In the genomic region with DNA sequence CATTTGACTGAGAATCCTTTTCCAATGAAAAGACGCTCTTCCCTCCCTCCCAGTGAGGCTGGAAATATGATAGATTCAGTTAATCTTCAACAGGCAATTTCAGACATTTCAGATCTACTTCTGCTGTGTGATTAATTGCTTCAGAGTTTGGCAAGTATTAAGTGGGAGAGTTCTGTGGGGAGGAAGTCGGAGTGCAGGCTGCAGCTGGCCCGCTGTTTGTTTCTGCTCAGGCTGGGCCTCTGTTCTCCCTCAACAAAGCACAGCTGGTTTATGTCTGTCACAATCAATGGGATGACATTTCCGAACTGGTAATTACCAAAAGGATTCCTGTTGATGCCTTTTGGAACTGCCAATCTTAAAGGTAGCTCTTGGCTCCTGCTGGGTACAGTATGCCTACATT, we compare ENCODE assay signal across 11 cellular contexts.
DNase-seq lines count a peak whose midpoint lies in the region; ATAC-seq and TF ChIP-seq lines count a peak whose summit lies in the region.
"Had no signal": no experiment of that assay in that cellular context is flagged by ENCODE, and none has a peak within 500 bp of the region (broad histone marks: within the 10 kb centered on the region; RNA-seq: fewer than 3 reads in every experiment).

No MANE protein-coding gene starts in this region.

- POLR2A ChIA-PET in MCF 10A (lab: Yijun Ruan, JAX) = no interaction called here

- H3K9me3 Mint-ChIP-seq in MCF 10A (ENCODE audit: unreplicated experiment) (no peaks in the 10 kb centered on the region), endothelial cell (ENCODE audit: unreplicated experiment) (no peaks in the 10 kb centered on the region)

- H3K27me3 ChIP-seq in mammary epithelial cell (ENCODE audit: insufficient read depth, low read length) = no peaks in the 10 kb centered on the region
- H3K27me3 ChIP-seq in left lung = no peaks in the 10 kb centered on the region
- H3K27me3 ChIP-seq in upper lobe of right lung = no peaks in the 10 kb centered on the region
- H3K27me3 ChIP-seq: dorsolateral prefrontal cortex had no signal

- CTCF ChIA-PET in mammary epithelial cell (lab: Charles Lee; ENCODE audit: low non-redundant PET) = interaction anchor here (0.6 to 1.1 kb wide), 2 partner anchors 20 to 21 kb away, joined by 3 to 9 read pairs; no protein-coding TSS in a partner anchor
- CTCF ChIA-PET in MCF 10A (lab: Yijun Ruan, JAX) = interaction anchor here (0.6 to 2.0 kb wide), 7 partner anchors 9 to 1358 kb away, joined by 3 to 7 read pairs (median 3); no protein-coding TSS in a partner anchor

- 22% methylated on average over 4 of the region's 4 CpGs for WGBS in mammary epithelial cell (ENCODE audit: low coverage, missing lambda C conversion rate)

- no peaks in the 10 kb centered on the region for H4K20me1 ChIP-seq in mammary epithelial cell (ENCODE audit: insufficient read depth, low read length)

- peak overlapping the region; percentile 12 for H3K27ac ChIP-seq in mammary epithelial cell (ENCODE audit: insufficient read depth, low read depth, low read length)
- no peak overlapping the region for H3K27ac ChIP-seq in left lung
- no peak overlapping the region for H3K27ac ChIP-seq in upper lobe of right lung
- H3K27ac ChIP-seq: dorsolateral prefrontal cortex had no signal

- no peaks in the 10 kb centered on the region for H3K27me3 Mint-ChIP-seq in MCF 10A (ENCODE audit: insufficient read depth, unreplicated experiment)
- no peaks in the 10 kb centered on the region for H3K27me3 Mint-ChIP-seq in endothelial cell (ENCODE audit: unreplicated experiment)

- no peaks in the 10 kb centered on the region for H3K36me3 Mint-ChIP-seq in MCF 10A (ENCODE audit: insufficient read depth, unreplicated experiment)
- no peaks in the 10 kb centered on the region for H3K36me3 Mint-ChIP-seq in endothelial cell (ENCODE audit: low read depth, unreplicated experiment)

- in situ Hi-C loops in mammary epithelial cell (cut with MboI; ENCODE audit: low sequenced_read_pairs in 2 of 2) = no loop called here

- ATAC-seq in left lung (peak; percentile 47), upper lobe of right lung (peak; percentile 55), GM21723 (IDR thresholded peaks at IDR 0.05; ENCODE audit: unreplicated experiment) (no peak), HG03469 (IDR thresholded peaks at IDR 0.05; ENCODE audit: unreplicated experiment) (no peak)

- no peak overlapping the region for H3K27ac Mint-ChIP-seq in MCF 10A (ENCODE audit: low read depth, unreplicated experiment)
- peak overlapping the region; percentile 44 for H3K27ac Mint-ChIP-seq in endothelial cell (ENCODE audit: unreplicated experiment)

- peaks cover 15% of the 10 kb centered on the region for H3K4me1 Mint-ChIP-seq in MCF 10A (ENCODE audit: insufficient read depth, unreplicated experiment)
- H3K4me1 Mint-ChIP-seq in endothelial cell (ENCODE audit: unreplicated experiment) = peaks cover 11% of the 10 kb centered on the region

- DNase-seq in mammary epithelial cell (peak; percentile 53), MCF 10A (ENCODE audit: unreplicated experiment) (no peak), endothelial cell (ENCODE audit: low spot score) (no peak), left lung (no peak), upper lobe of right lung (no peak), DMS 273 (lab: John Stamatoyannopoulos, UW; ENCODE audit: unreplicated experiment) (no peak)
- DNase-seq: dorsolateral prefrontal cortex; NCI-H526 treated with DMSO at 0.1 percent for 48 hours; stimulated activated CD4-positive, alpha-beta T cell treated with anti-CD3 and anti-CD28 coated beads, Interleukin-12 subunit alpha, Interleukin-12 subunit beta, amount 100 ng/mL, for 4 hours had no signal

- no peaks in the 10 kb centered on the region for H3K9me3 ChIP-seq in mammary epithelial cell (replicated peaks; ENCODE audit: insufficient read depth, low read length)
- H3K9me3 ChIP-seq in left lung = no peaks in the 10 kb centered on the region
- H3K9me3 ChIP-seq in upper lobe of right lung = no peaks in the 10 kb centered on the region

- H3K4me3 Mint-ChIP-seq in MCF 10A (ENCODE audit: unreplicated experiment) (no peak overlapping the region), endothelial cell (ENCODE audit: unreplicated experiment) (no peak overlapping the region)

- intact Hi-C loops in mammary epithelial cell (cut with micrococcal nuclease) (no loop called here), MCF 10A (cut with micrococcal nuclease) (no loop called here), left lung (cut with DNase I) (no loop called here), upper lobe of right lung (cut with DNase I) (no loop called here)

- no TSS peak for BruUV-seq in mammary epithelial cell (replicated peaks; lab: Mats Ljungman, UMichigan)
- BruUV-seq in MCF 10A (replicated peaks; lab: Mats Ljungman, UMichigan) = no TSS peak

- H2AFZ ChIP-seq in mammary epithelial cell (ENCODE audit: low read depth, low read length) = peak overlapping the region; percentile 90

- H3K4me3 ChIP-seq in mammary epithelial cell (replicated peaks in 1 of 3; ENCODE audit: insufficient read depth in 1 of 3, low read depth in 2 of 3, low read length in 3 of 3) (no peak overlapping the region), left lung (no peak overlapping the region), upper lobe of right lung (no peak overlapping the region)
- H3K4me3 ChIP-seq: dorsolateral prefrontal cortex had no signal

- no peaks in the 10 kb centered on the region for H3K79me2 ChIP-seq in mammary epithelial cell (ENCODE audit: insufficient read depth, low read length)

- dilution Hi-C loops in mammary epithelial cell (cut with HindIII; ENCODE audit: low sequenced_read_pairs) = no loop called here

- H3K36me3 ChIP-seq in mammary epithelial cell (ENCODE audit: insufficient read depth, low read length) (no peaks in the 10 kb centered on the region), left lung (no peaks in the 10 kb centered on the region), upper lobe of right lung (no peaks in the 10 kb centered on the region)

- H3K4me1 ChIP-seq in mammary epithelial cell (ENCODE audit: insufficient read depth, low read length) (peaks cover 14% of the 10 kb centered on the region), left lung (no peaks in the 10 kb centered on the region), upper lobe of right lung (peaks cover 6% of the 10 kb centered on the region)

- H3K4me2 ChIP-seq in mammary epithelial cell (ENCODE audit: insufficient read depth, low read depth, low read length) = peak overlapping the region; percentile 16

- no peak overlapping the region for H3K9ac ChIP-seq in mammary epithelial cell (ENCODE audit: insufficient read depth, low read length)

- TF ChIP-seq CTCF in mammary epithelial cell (conservative IDR thresholded peaks at IDR 0.05 in 1 of 2, IDR thresholded peaks at IDR 0.05 in 1 of 2; ENCODE audit: extremely low read depth in 1 of 2, insufficient read depth in 1 of 2, low read depth in 1 of 2, low read length in 2 of 2) (no peak), MCF 10A (IDR thresholded peaks at IDR 0.05; ENCODE audit: unreplicated experiment) (no peak), endothelial cell (IDR thresholded peaks at IDR 0.05; ENCODE audit: unreplicated experiment) (no peak), left lung (IDR thresholded peaks at IDR 0.05) (no peak), upper lobe of right lung (IDR thresholded peaks at IDR 0.05) (no peak)

Comparison
In these comparisons a context has a peak if more than half of its experiments do, and no peak if none do; other contexts are left out.
1. ATAC-seq: peak in left lung (single experiment) and upper lobe of right lung (single experiment); none in GM21723 (single experiment) and HG03469 (single experiment).